8 cellular contexts compared by ENCODE assay signal in the genomic region with DNA sequence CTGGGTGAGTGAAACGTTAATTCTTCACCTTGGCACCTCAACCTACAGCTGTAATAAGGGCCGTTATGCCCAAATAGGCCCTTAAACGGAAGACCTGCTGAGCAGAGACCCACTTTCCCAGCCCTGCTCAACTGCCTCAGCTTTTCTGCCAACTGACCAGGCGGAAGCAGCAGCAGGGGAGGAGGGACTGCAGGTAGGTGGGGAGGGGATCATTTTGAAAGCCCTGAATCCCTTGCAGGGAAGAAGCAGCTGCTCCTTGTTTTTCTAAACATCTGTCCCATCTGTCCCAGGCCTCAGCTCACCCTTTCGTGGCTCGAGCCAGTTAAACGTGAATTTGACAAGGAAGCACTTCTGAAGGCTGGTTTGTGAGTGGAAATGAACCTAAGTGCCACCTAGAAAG. TPM values are rescaled to one million over a fixed set of nuclear protein-coding genes. Genes with fewer than 3 reads are reported as not detected.
DNase-seq lines count a peak whose midpoint lies in the region; ATAC-seq and TF ChIP-seq lines count a peak whose summit lies in the region.

No MANE protein-coding gene starts in this region.

- H3K4me1 ChIP-seq in osteoblast (ENCODE audit: insufficient read depth, low read length): peaks cover 15% of the 10 kb centered on the region

- peak overlapping the region; percentile 88 for H2AFZ ChIP-seq in osteoblast (ENCODE audit: low read length)

- H3K27me3 ChIP-seq in osteoblast (ENCODE audit: insufficient read depth, low read length): no peaks in the 10 kb centered on the region

- no peak for TF ChIP-seq CTCF in coronary artery (IDR thresholded peaks at IDR 0.05)
- no peak for TF ChIP-seq CTCF in osteoblast (IDR thresholded peaks at IDR 0.05; ENCODE audit: extremely low read depth, low read depth, low read length)

- H3K79me2 ChIP-seq in osteoblast (ENCODE audit: insufficient read depth, low read length): peaks cover 36% of the 10 kb centered on the region

- DNase-seq in DMS 273 treated with DMSO at 0.1 percent for 48 hours (lab: John Stamatoyannopoulos, UW): peak; percentile 79
- peak; percentile 76 to 94 for DNase-seq in NCI-H524 (lab: John Stamatoyannopoulos, UW)
- DNase-seq in coronary artery (ENCODE audit: low spot score): no peak
- DNase-seq in osteoblast (ENCODE audit: insufficient read length, low spot score, missing footprints): no peak
- DNase-seq in HT-29 (ENCODE audit: low spot score): no peak
- DNase-seq in SW 1271 (lab: John Stamatoyannopoulos, UW): no peak
- DNase-seq in DMS79 (lab: John Stamatoyannopoulos, UW): no peak

- no peak overlapping the region for H3K27ac ChIP-seq in coronary artery
- H3K27ac ChIP-seq in osteoblast (ENCODE audit: low read depth, low read length): peak overlapping the region; percentile 85

- no peaks in the 10 kb centered on the region for H3K36me3 ChIP-seq in osteoblast (ENCODE audit: insufficient read depth, low read length)

- H4K20me1 ChIP-seq in osteoblast (ENCODE audit: insufficient read depth, low read length): peaks cover 10% of the 10 kb centered on the region

- H3K4me3 ChIP-seq in coronary artery (peak overlapping the region; percentile 89), osteoblast (ENCODE audit: insufficient read depth, low read length) (peak overlapping the region; percentile 95)

- H3K9me3 ChIP-seq in osteoblast (ENCODE audit: low read depth, low read length): no peaks in the 10 kb centered on the region

- peak overlapping the region; percentile 93 for H3K4me2 ChIP-seq in osteoblast (ENCODE audit: insufficient read depth, low read length)

- no peak for ATAC-seq in HG03565 (IDR thresholded peaks at IDR 0.05; ENCODE audit: unreplicated experiment)

RNA-seq across cellular contexts. Expression of a gene that starts 1.0 kb away (rescaled TPM):
- total RNA-seq in osteoblast: 4.1 and 5.8 TPM in 2 replicates
- total RNA-seq in HT-29 (2014; rRNA removed; shearing (Covaris generic)): 4.4 and 4.6 TPM in 2 replicates

Comparison
In these comparisons a context has a peak if more than half of its experiments do, and no peak if none do; other contexts are left out.
1. DNase-seq: peak in DMS 273 treated with DMSO at 0.1 percent for 48 hours (single experiment) and NCI-H524 (2 of 2); none in coronary artery (single experiment), osteoblast (single experiment), HT-29 (single experiment), SW 1271 (0 of 2) and DMS79 (single experiment).